In genomic region chr1:206540044-206540758, GRCh38 we compare ENCODE assay signal across 1 cellular context.
TF ChIP-seq lines count a peak whose summit lies in the region.

No MANE protein-coding gene starts in this region.

TF ChIP-seq in HEK293, 187 proteins besides CTCF, POLR2A, EP300 and RAD21 (continued from another document):
- TF ChIP-seq ZNF707 (tag by site-specific recombination; IDR thresholded peaks at IDR 0.05), result no peak
- no peak for TF ChIP-seq ZNF624 (tag by site-specific recombination; IDR thresholded peaks at IDR 0.05)
- TF ChIP-seq FEZF1 (tag by site-specific recombination; IDR thresholded peaks at IDR 0.05), result no peak
- no peak for TF ChIP-seq OVOL3 (tag by site-specific recombination; IDR thresholded peaks at IDR 0.05)
- TF ChIP-seq ZFHX2 (tag by site-specific recombination; conservative IDR thresholded peaks at IDR 0.05), result peak; percentile 55
- peak; percentile 11; the same call in 1 of the 2 replicates for TF ChIP-seq EGR2 (tag by site-specific recombination; IDR thresholded peaks at IDR 0.05; ENCODE audit: low read depth)
- no peak for TF ChIP-seq ZBTB10 (tag by site-specific recombination; IDR thresholded peaks at IDR 0.05)
